Comparison of ENCODE assay signal across 8 cellular contexts in the genomic region with DNA sequence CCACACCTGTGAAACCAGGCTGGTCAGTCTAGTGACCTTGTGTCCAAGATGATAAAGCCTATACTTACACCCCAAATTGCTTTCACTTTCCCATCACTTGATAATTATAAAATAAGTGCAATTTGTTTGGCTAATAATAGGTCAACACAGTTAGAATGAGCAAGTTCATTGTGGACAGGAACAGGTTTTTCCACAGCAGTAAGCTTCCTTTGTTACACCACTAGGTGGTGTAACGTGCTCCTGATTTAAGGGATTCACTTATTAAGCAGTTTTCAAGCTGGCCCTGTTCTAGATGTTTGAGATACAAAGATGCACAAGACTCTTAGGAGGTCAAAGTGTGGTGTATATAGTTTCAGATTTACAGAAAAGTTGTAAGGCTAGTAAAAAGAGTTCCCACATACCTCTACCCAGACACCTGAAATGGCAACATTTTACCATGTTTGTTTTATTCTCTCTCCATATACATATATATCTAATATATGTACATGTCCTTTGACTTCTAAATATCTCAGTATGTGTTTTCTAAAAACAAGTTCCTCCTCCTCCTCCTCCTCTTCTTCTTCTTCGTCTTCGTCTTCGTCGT. TPM values are rescaled to one million over a fixed set of nuclear protein-coding genes. Genes with fewer than 3 reads are reported as not detected.
A peak's percentile ranks its signal among the peaks of the same experiment; 100 is the strongest.
DNase-seq lines count a peak whose midpoint lies in the region; ATAC-seq, FAIRE-seq and TF ChIP-seq lines count a peak whose summit lies in the region.

No MANE protein-coding gene starts in this region.

- H3K27ac Mint-ChIP-seq in activated CD4-positive, alpha-beta T cell treated with anti-CD3 and anti-CD28 coated beads for 36 hours: no peak overlapping the region
- no peak overlapping the region for H3K27ac Mint-ChIP-seq in nephron

- H3K36me3 ChIP-seq in bronchial epithelial cell (ENCODE audit: control insufficient read depth, insufficient read depth, low read length): no peaks in the 10 kb centered on the region

- H3K4me3 Mint-ChIP-seq in activated CD4-positive, alpha-beta T cell treated with anti-CD3 and anti-CD28 coated beads for 36 hours: no peak overlapping the region
- H3K4me3 Mint-ChIP-seq in nephron: no peak overlapping the region

- no peaks in the 10 kb centered on the region for H3K27me3 Mint-ChIP-seq in activated CD4-positive, alpha-beta T cell treated with anti-CD3 and anti-CD28 coated beads for 36 hours
- peaks cover 13% of the 10 kb centered on the region for H3K27me3 Mint-ChIP-seq in nephron (ENCODE audit: low read depth)

- intact Hi-C loops in activated CD4-positive, alpha-beta T cell treated with anti-CD3 and anti-CD28 coated beads for 36 hours (cut with DNase I, micrococcal nuclease): loop anchor here (1.0 to 5.0 kb wide), 3 partner anchors 123 to 1173 kb away; a partner anchor contains a TSS

- FAIRE-seq in bronchial epithelial cell (lab: Jason Lieb, UNC): no peak

- TF ChIP-seq CTCF in bronchial epithelial cell (IDR thresholded peaks at IDR 0.05; ENCODE audit: insufficient read depth, low read length, severe bottlenecking) (peak; percentile 60), nephron (IDR thresholded peaks at IDR 0.05; ENCODE audit: unreplicated experiment in 3 of 3) (peak; percentile 33 to 57 (median 38))

- CTCF ChIA-PET in activated CD4-positive, alpha-beta T cell treated with anti-CD3 and anti-CD28 coated beads for 36 hours (lab: Charles Lee): interaction anchor here (0.7 to 2.8 kb wide), 11 partner anchors 10 to 463 kb away, joined by 3 to 17 read pairs (median 4); no protein-coding TSS in a partner anchor

- H3K4me3 ChIP-seq in bronchial epithelial cell (ENCODE audit: low read depth, low read length): no peak overlapping the region

- no peaks in the 10 kb centered on the region for H3K36me3 Mint-ChIP-seq in activated CD4-positive, alpha-beta T cell treated with anti-CD3 and anti-CD28 coated beads for 36 hours (ENCODE audit: low read depth)
- no peaks in the 10 kb centered on the region for H3K36me3 Mint-ChIP-seq in nephron (ENCODE audit: low read depth)

- ATAC-seq in activated CD4-positive, alpha-beta T cell treated with anti-CD3 and anti-CD28 coated beads for 36 hours: peak; percentile 66
- peak; percentile 70 for ATAC-seq in HG02798 (IDR thresholded peaks at IDR 0.05; ENCODE audit: poor library complexity, unreplicated experiment)

- DNase-seq in activated CD4-positive, alpha-beta T cell treated with anti-CD3 and anti-CD28 coated beads for 36 hours: no peak
- no peak for DNase-seq in activated CD4-positive, alpha-beta T cell treated with anti-CD3 and anti-CD28 coated beads for 1 hour
- DNase-seq in NCI-H226: peak; percentile 47
- DNase-seq in bronchial epithelial cell (ENCODE audit: low read depth): peak; percentile 63
- no peak for DNase-seq in stimulated activated CD4-positive, alpha-beta T cell treated with anti-CD3 and anti-CD28 coated beads, Interleukin-4, amount 100 ng/mL, for 1 hour
- no peak for DNase-seq in GM03348 (ENCODE audit: low spot score)

- H3K4me1 Mint-ChIP-seq in activated CD4-positive, alpha-beta T cell treated with anti-CD3 and anti-CD28 coated beads for 36 hours: peaks cover 5% of the 10 kb centered on the region
- peaks cover 6% of the 10 kb centered on the region for H3K4me1 Mint-ChIP-seq in nephron

- POLR2A ChIA-PET in activated CD4-positive, alpha-beta T cell treated with anti-CD3 and anti-CD28 coated beads for 36 hours (lab: Charles Lee): no interaction called here

- H3K27me3 ChIP-seq in bronchial epithelial cell (ENCODE audit: control insufficient read depth, insufficient read depth, low read length): no peaks in the 10 kb centered on the region

- no peaks in the 10 kb centered on the region for H3K9me3 Mint-ChIP-seq in activated CD4-positive, alpha-beta T cell treated with anti-CD3 and anti-CD28 coated beads for 36 hours (ENCODE audit: low read depth)
- H3K9me3 Mint-ChIP-seq in nephron: no peaks in the 10 kb centered on the region

RNA-seq across cellular contexts. Expression of a gene that starts 6.8 kb away (rescaled TPM):
- total RNA-seq in activated CD4-positive, alpha-beta T cell treated with anti-CD3 and anti-CD28 coated beads for 36 hours: 10 to 100 TPM in 1 of 2 experiments, 1 to 10 TPM in 1; 6.9 to 13.1 TPM
- 57.1 and 63.6 TPM in 2 replicates for total RNA-seq in bronchial epithelial cell

Comparison
In these comparisons a context has a peak if more than half of its experiments do, and no peak if none do; other contexts are left out.
1. DNase-seq: peak in NCI-H226 (single experiment) and bronchial epithelial cell (single experiment); none in activated CD4-positive, alpha-beta T cell treated with anti-CD3 and anti-CD28 coated beads for 36 hours (single experiment), activated CD4-positive, alpha-beta T cell treated with anti-CD3 and anti-CD28 coated beads for 1 hour (single experiment), stimulated activated CD4-positive, alpha-beta T cell treated with anti-CD3 and anti-CD28 coated beads, Interleukin-4, amount 100 ng/mL, for 1 hour (single experiment) and GM03348 (single experiment).